ENCODE assay signal across 19 cellular contexts in genomic region chr12:1768585-1768984, GRCh38. TPM values are rescaled to one million over a fixed set of nuclear protein-coding genes. Genes with fewer than 3 reads are reported as not detected.
"Had no signal": no experiment of that assay in that cellular context is flagged by ENCODE, and none has a peak within 500 bp of the region (broad histone marks: within the 10 kb centered on the region; RNA-seq: fewer than 3 reads in every experiment).

No MANE protein-coding gene starts in this region.

- H3K4me3 ChIP-seq: ascending aorta, heart right ventricle, lung, psoas muscle, upper lobe of left lung had no signal

- DNase-seq: activated CD4-positive, alpha-beta T cell treated with anti-CD3 and anti-CD28 coated beads, Interleukin-2, amount 50 U/mL, for 4 hours; activated CD4-positive, CD25-positive, alpha-beta regulatory T cell treated with anti-CD3 and anti-CD28 coated beads, Interleukin-2, amount 50 U/mL, for 72 hours; activated naive CD4-positive, alpha-beta T cell; activated T-cell treated with anti-CD3 and anti-CD28 coated beads for 4 hours; endodermal cell; erythroblast; heart right ventricle; left cardiac atrium; midbrain; psoas muscle; T-helper 9 cell; upper lobe of left lung had no signal

- H3K9me3 Mint-ChIP-seq: endodermal cell; stimulated activated naive CD8-positive, alpha-beta T cell treated with anti-CD3 and anti-CD28 coated beads, Interleukin-15, Interleukin-2, amounts not matched to agents 100 ng/mL and 50 ng/mL, for 24 hours had no signal

- H3K27me3 ChIP-seq: ascending aorta, heart right ventricle, upper lobe of left lung had no signal

- H3K27me3 Mint-ChIP-seq: stimulated activated naive CD8-positive, alpha-beta T cell treated with anti-CD3 and anti-CD28 coated beads, Interleukin-15, Interleukin-2, amounts not matched to agents 100 ng/mL and 50 ng/mL, for 24 hours had no signal

- H3K9me3 ChIP-seq: ascending aorta, heart right ventricle, psoas muscle, upper lobe of left lung had no signal

- H3K27ac Mint-ChIP-seq: endodermal cell; stimulated activated naive CD8-positive, alpha-beta T cell treated with anti-CD3 and anti-CD28 coated beads, Interleukin-15, Interleukin-2, amounts not matched to agents 100 ng/mL and 50 ng/mL, for 24 hours had no signal

- H3K27ac ChIP-seq: ascending aorta, heart right ventricle, psoas muscle, upper lobe of left lung had no signal

- H3K4me3 Mint-ChIP-seq: endodermal cell; stimulated activated naive CD8-positive, alpha-beta T cell treated with anti-CD3 and anti-CD28 coated beads, Interleukin-15, Interleukin-2, amounts not matched to agents 100 ng/mL and 50 ng/mL, for 24 hours had no signal

- H3K4me1 ChIP-seq: ascending aorta had no signal

- H3K36me3 ChIP-seq: ascending aorta had no signal

RNA-seq across cellular contexts. Expression of gene LRTM2, which starts 51.8 kb away (rescaled TPM):
- total RNA-seq: ascending aorta, bronchial epithelial cell, dermis microvascular lymphatic vessel endothelial cell, heart right ventricle, left cardiac atrium, lung, osteoblast, psoas muscle, sciatic nerve, upper lobe of left lung had no signal
- polyA plus RNA-seq: heart right ventricle, psoas muscle had no signal
